In the genomic region with DNA sequence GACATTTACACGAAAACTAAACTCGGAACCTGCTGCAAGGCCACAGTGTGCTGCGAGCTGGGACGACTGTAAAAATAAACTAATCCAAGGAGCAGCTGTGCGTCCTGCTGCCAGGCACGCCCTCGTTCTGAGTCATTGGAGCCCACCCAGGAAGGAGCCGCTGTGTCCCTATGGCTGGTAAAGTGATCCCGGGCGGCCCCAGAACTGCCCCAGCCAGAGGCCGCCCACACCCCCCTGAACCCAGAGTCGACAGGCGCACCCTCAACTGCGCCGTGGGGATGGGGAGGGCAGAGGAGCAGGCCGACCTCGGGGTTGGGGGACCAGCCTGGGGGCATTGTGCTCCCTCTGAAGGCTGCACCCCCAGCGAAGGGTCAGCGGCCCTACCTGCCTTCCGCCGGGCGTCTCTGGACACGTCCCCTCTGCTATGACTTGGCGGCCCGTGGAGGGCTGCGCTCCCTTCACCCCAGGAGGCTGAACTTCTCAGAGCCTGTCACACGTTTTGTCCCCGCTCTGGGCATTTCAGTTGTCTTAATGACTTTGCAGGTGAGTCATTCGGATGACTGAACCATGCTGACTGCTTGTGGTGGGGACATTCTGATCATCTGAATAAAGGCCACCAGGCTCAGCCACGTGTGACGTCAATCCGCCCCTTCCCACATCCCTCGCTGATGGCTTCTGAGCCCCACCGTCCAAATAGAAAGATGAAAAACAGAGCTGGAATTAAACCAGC, we compare ENCODE assay signal across 10 cellular contexts. TPM values are rescaled to one million over a fixed set of nuclear protein-coding genes. Genes with fewer than 3 reads are reported as not detected.
DNase-seq lines count a peak whose midpoint lies in the region; ATAC-seq, FAIRE-seq and TF ChIP-seq lines count a peak whose summit lies in the region.
"Had no signal": no experiment of that assay in that cellular context is flagged by ENCODE, and none has a peak within 500 bp of the region (broad histone marks: within the 10 kb centered on the region; RNA-seq: fewer than 3 reads in every experiment).

No MANE protein-coding gene starts in this region.

- no peak for TF ChIP-seq POLR2A in GM12891 (IDR thresholded peaks at IDR 0.05; ENCODE audit: low read depth, low read length)

- H3K4me3 ChIP-seq in skeletal muscle cell (ENCODE audit: low read depth, low read length): peak overlapping the region; percentile 33

- ATAC-seq in HG02623 (IDR thresholded peaks at IDR 0.05; ENCODE audit: unreplicated experiment): no peak

- FAIRE-seq in GM12891 (lab: Jason Lieb, UNC): no peak
- FAIRE-seq: GM18507 had no signal

- DNase-seq in ELR (ENCODE audit: low read depth): peak; percentile 92
- peak; percentile 82 for DNase-seq in RKO (ENCODE audit: low spot score)
- peak; percentile 67 for DNase-seq in fibroblast of peridontal ligament (ENCODE audit: extremely low read depth)
- DNase-seq in skeletal muscle cell (ENCODE audit: low read depth): peak; percentile 79
- no peak for DNase-seq in GM12891 (ENCODE audit: insufficient read length, low spot score)
- no peak for DNase-seq in activated CD8-positive, alpha-beta memory T cell treated with anti-CD3 and anti-CD28 coated beads, Interleukin-2, amount 50 U/mL, for 48 hours
- no peak for DNase-seq in activated gamma-delta T cell treated with Interleukin-2 at 50 U/mL for 16 hours
- DNase-seq: activated CD4-positive, alpha-beta T cell treated with anti-CD3 and anti-CD28 coated beads, Interleukin-2, amount 50 U/mL, for 1 hour had no signal

TF ChIP-seq in GM12891, 5 proteins besides CTCF, POLR2A, EP300 and RAD21:
- TF ChIP-seq POLR2AphosphoS5 (IDR thresholded peaks at IDR 0.05; ENCODE audit: low read depth, low read length): no peak

RNA-seq across cellular contexts. Expression of gene ADPRHL1, which starts 42.7 kb away (rescaled TPM):
- 2.2 TPM for polyA plus RNA-seq in GM12891 (2012; ENCODE audit: low read depth, missing spikeins)

RNA-seq across cellular contexts. Expression of gene GRTP1, which starts 46.7 kb away (rescaled TPM):
- 0.45 TPM for polyA plus RNA-seq in GM12891 (2012; ENCODE audit: low read depth, missing spikeins)

Comparison
In these comparisons a context has a peak if more than half of its experiments do, and no peak if none do; other contexts are left out.
1. DNase-seq: peak in ELR (single experiment), RKO (single experiment), fibroblast of peridontal ligament (single experiment) and skeletal muscle cell (single experiment); none in GM12891 (single experiment), activated CD8-positive, alpha-beta memory T cell treated with anti-CD3 and anti-CD28 coated beads, Interleukin-2, amount 50 U/mL, for 48 hours (single experiment) and activated gamma-delta T cell treated with Interleukin-2 at 50 U/mL for 16 hours (single experiment).